8 cellular contexts compared by ENCODE assay signal in genomic region chr11:65661599-65662246, GRCh38. TPM values are rescaled to one million over a fixed set of nuclear protein-coding genes. Genes with fewer than 3 reads are reported as not detected.
DNase-seq lines count a peak whose midpoint lies in the region; FAIRE-seq and TF ChIP-seq lines count a peak whose summit lies in the region.

No MANE protein-coding gene starts in this region.

- peak; percentile 62 for DNase-seq in activated CD4-positive, alpha-beta T cell treated with anti-CD3 and anti-CD28 coated beads, Interleukin-2, amount 10 ng/mL, durations not matched to agents 24 days and 14 days
- no peak for DNase-seq in activated CD4-positive, alpha-beta T cell treated with anti-CD3 and anti-CD28 coated beads, Interleukin-2, amount 50 U/mL, for 48 hours
- DNase-seq in astrocyte (ENCODE audit: low read depth) = no peak
- no peak for DNase-seq in thyroid gland
- DNase-seq in GF-D8 (lab: John Stamatoyannopoulos, UW) = no peak
- DNase-seq in NOMO-1 (lab: John Stamatoyannopoulos, UW; ENCODE audit: unreplicated experiment in 2 of 2) = no peak
- no peak for DNase-seq in COLO829 (ENCODE audit: low spot score)

- peaks cover 43% of the 10 kb centered on the region for H4K20me1 ChIP-seq in astrocyte (ENCODE audit: insufficient read depth, low read length)

- no peaks in the 10 kb centered on the region for H3K9me3 Mint-ChIP-seq in activated CD4-positive, alpha-beta T cell treated with anti-CD3 and anti-CD28 coated beads, Interleukin-2, amount 10 ng/mL, durations not matched to agents 24 days and 14 days
- no peaks in the 10 kb centered on the region for H3K9me3 Mint-ChIP-seq in astrocyte (ENCODE audit: unreplicated experiment)

- peaks cover 51% of the 10 kb centered on the region for H3K79me2 ChIP-seq in astrocyte (ENCODE audit: insufficient read depth, low read length)

- intact Hi-C loops in activated CD4-positive, alpha-beta T cell treated with anti-CD3 and anti-CD28 coated beads, Interleukin-2, amount 10 ng/mL, durations not matched to agents 24 days and 14 days (cut with micrococcal nuclease) = loop anchor here (2.0 kb wide), 2 partner anchors 197 to 635 kb away; partner anchors contain the start of genes CFL1 and SNX15
- intact Hi-C loops in thyroid gland (cut with DNase I) = no loop called here

- H3K36me3 ChIP-seq in astrocyte (ENCODE audit: insufficient read depth, low read length) (peaks cover 35% of the 10 kb centered on the region), liver (ENCODE audit: control insufficient read depth in 4 of 4, insufficient read depth in 3 of 4, low read depth in 1 of 4, low read length in 3 of 4) (peaks cover 11 to 37% (median 34%) of the 10 kb centered on the region in 4 donors), thyroid gland (peaks cover 37 to 40% of the 10 kb centered on the region in 2 donors)

- peak overlapping the region; percentile 91 for H3K4me2 ChIP-seq in astrocyte (ENCODE audit: low read length)

- H3K4me1 ChIP-seq in astrocyte (ENCODE audit: insufficient read depth, low read length) = peaks cover 17% of the 10 kb centered on the region
- H3K4me1 ChIP-seq in liver (ENCODE audit: control insufficient read depth in 4 of 4, insufficient read depth in 4 of 4, low read length in 3 of 4) = peaks cover 0 to 30% (median 16%) of the 10 kb centered on the region in 4 donors
- peaks cover 12 to 21% of the 10 kb centered on the region in 2 donors for H3K4me1 ChIP-seq in thyroid gland

- H3K27me3 ChIP-seq in astrocyte (ENCODE audit: insufficient read depth, low read length) (no peaks in the 10 kb centered on the region), liver (ENCODE audit: control insufficient read depth in 4 of 4, insufficient read depth in 4 of 4, low read length in 3 of 4) (no peaks in the 10 kb centered on the region), thyroid gland (no peaks in the 10 kb centered on the region)

- no peak for TF ChIP-seq CTCF in astrocyte (IDR thresholded peaks at IDR 0.05; ENCODE audit: insufficient read depth, low read depth, low read length)
- no peak for TF ChIP-seq CTCF in liver (IDR thresholded peaks at IDR 0.05; ENCODE audit: low read depth, low read length, missing input control)
- TF ChIP-seq CTCF in thyroid gland (IDR thresholded peaks at IDR 0.05) = no peak

- peaks cover 26% of the 10 kb centered on the region for H3K4me1 Mint-ChIP-seq in activated CD4-positive, alpha-beta T cell treated with anti-CD3 and anti-CD28 coated beads, Interleukin-2, amount 10 ng/mL, durations not matched to agents 24 days and 14 days
- peaks cover 8% of the 10 kb centered on the region for H3K4me1 Mint-ChIP-seq in astrocyte (ENCODE audit: low read depth, unreplicated experiment)

- peak overlapping the region; percentile 75 for H3K27ac Mint-ChIP-seq in activated CD4-positive, alpha-beta T cell treated with anti-CD3 and anti-CD28 coated beads, Interleukin-2, amount 10 ng/mL, durations not matched to agents 24 days and 14 days
- no peak overlapping the region for H3K27ac Mint-ChIP-seq in astrocyte (ENCODE audit: unreplicated experiment)

- H3K9ac ChIP-seq in astrocyte (ENCODE audit: low read length) (peak overlapping the region; percentile 95), liver (ENCODE audit: low read depth in 1 of 2, low read length in 2 of 2) (peak overlapping the region; percentile 99 to 100)

- peaks cover 42% of the 10 kb centered on the region for H3K36me3 Mint-ChIP-seq in activated CD4-positive, alpha-beta T cell treated with anti-CD3 and anti-CD28 coated beads, Interleukin-2, amount 10 ng/mL, durations not matched to agents 24 days and 14 days (ENCODE audit: low read depth)
- H3K36me3 Mint-ChIP-seq in astrocyte (ENCODE audit: low read depth, unreplicated experiment) = peaks cover 25% of the 10 kb centered on the region

- H3K4me3 ChIP-seq in astrocyte (ENCODE audit: insufficient read depth, low read depth, low read length) (peak overlapping the region; percentile 82), liver (ENCODE audit: low read depth in 1 of 3, low read length in 3 of 3) (peak overlapping the region; percentile 83 to 100 (median 98)), thyroid gland (replicated peaks in 1 of 3) (peak overlapping the region; percentile 75 to 88 (median 78))

- WGBS in liver = 30% methylated on average over 25 of the region's 25 CpGs
- WGBS in thyroid gland, 2 donors = 50 to 61% methylated on average over 6 to 14 of the region's 25 CpGs

- TF ChIP-seq POLR2A in thyroid gland (IDR thresholded peaks at IDR 0.05) = no peak

- FAIRE-seq in astrocyte (lab: Jason Lieb, UNC) = no peak

- H3K27me3 Mint-ChIP-seq in activated CD4-positive, alpha-beta T cell treated with anti-CD3 and anti-CD28 coated beads, Interleukin-2, amount 10 ng/mL, durations not matched to agents 24 days and 14 days = no peaks in the 10 kb centered on the region
- no peaks in the 10 kb centered on the region for H3K27me3 Mint-ChIP-seq in astrocyte (ENCODE audit: low read depth, unreplicated experiment)

- peak overlapping the region; percentile 94 for H3K27ac ChIP-seq in astrocyte (ENCODE audit: low read depth, low read length)
- peak overlapping the region; percentile 100 for H3K27ac ChIP-seq in liver (ENCODE audit: low read depth in 1 of 2, low read length in 2 of 2)
- peak overlapping the region; percentile 92 to 96 (median 95) for H3K27ac ChIP-seq in thyroid gland

- peak overlapping the region; percentile 86 for H3K4me3 Mint-ChIP-seq in activated CD4-positive, alpha-beta T cell treated with anti-CD3 and anti-CD28 coated beads, Interleukin-2, amount 10 ng/mL, durations not matched to agents 24 days and 14 days
- H3K4me3 Mint-ChIP-seq in astrocyte (ENCODE audit: unreplicated experiment) = peak overlapping the region; percentile 91

- H3K9me3 ChIP-seq in astrocyte (ENCODE audit: insufficient read depth, low read depth, low read length) (no peaks in the 10 kb centered on the region), liver (ENCODE audit: control insufficient read depth in 4 of 4, low read length in 3 of 4) (no peaks in the 10 kb centered on the region), thyroid gland (no peaks in the 10 kb centered on the region)

- no peak overlapping the region for H2AFZ ChIP-seq in astrocyte (ENCODE audit: low read depth, low read length)

- TF ChIP-seq RAD21 in liver (IDR thresholded peaks at IDR 0.05) = peak in 1 of 2 donors; percentile 7

TF ChIP-seq in liver, 16 proteins besides CTCF, POLR2A, EP300 and RAD21 (continues in another document):
- TF ChIP-seq SP1 (IDR thresholded peaks at IDR 0.05) (no peak), YY1 (IDR thresholded peaks at IDR 0.05) (no peak), ZBTB33 (IDR thresholded peaks at IDR 0.05) (no peak), MAX (IDR thresholded peaks at IDR 0.05) (no peak), EGR1 (IDR thresholded peaks at IDR 0.05; ENCODE audit: low read depth in 2 of 2) (no peak), FOXA2 (IDR thresholded peaks at IDR 0.05) (no peak)

RNA-seq across cellular contexts. Expression of gene RELA, which starts 1.0 kb away (rescaled TPM):
- total RNA-seq in activated CD4-positive, alpha-beta T cell treated with anti-CD3 and anti-CD28 coated beads, Interleukin-2, amount 10 ng/mL, durations not matched to agents 24 days and 14 days = 95.7 and 98.2 TPM in 2 replicates
- 62.2 and 68.9 TPM in 2 replicates for total RNA-seq in astrocyte
- 10 to 100 TPM; 11.1 to 22.6 TPM for total RNA-seq in liver
- 10 to 100 TPM; 21.3 to 30.7 TPM for polyA plus RNA-seq in liver
- 10 to 100 TPM; 40.3 to 55.8 (median 48.7) TPM for total RNA-seq in thyroid gland

RNA-seq across cellular contexts. Expression of gene SIPA1, which starts 23.8 kb away (rescaled TPM):
- total RNA-seq in activated CD4-positive, alpha-beta T cell treated with anti-CD3 and anti-CD28 coated beads, Interleukin-2, amount 10 ng/mL, durations not matched to agents 24 days and 14 days = 118 and 125 TPM in 2 replicates
- 19.0 and 26.7 TPM in 2 replicates for total RNA-seq in astrocyte
- total RNA-seq in liver = 10 to 100 TPM; 15.4 to 34.9 TPM
- polyA plus RNA-seq in liver = 10 to 100 TPM; 16.1 to 29.5 TPM
- 10 to 100 TPM; 19.2 to 40.6 (median 32.7) TPM for total RNA-seq in thyroid gland

RNA-seq across cellular contexts. Expression of gene PCNX3, which starts 46.1 kb away (rescaled TPM):
- 52.0 and 55.1 TPM in 2 replicates for total RNA-seq in activated CD4-positive, alpha-beta T cell treated with anti-CD3 and anti-CD28 coated beads, Interleukin-2, amount 10 ng/mL, durations not matched to agents 24 days and 14 days
- total RNA-seq in astrocyte (45.6 and 51.2 TPM in 2 replicates), liver (10 to 100 TPM; 11.5 to 13.4 TPM), thyroid gland (10 to 100 TPM; 18.9 to 54.2 (median 47.0) TPM)
- polyA plus RNA-seq in liver = 10 to 100 TPM in 1 of 2 donors, 1 to 10 TPM in 1; 4.7 to 12.8 TPM

RNA-seq across cellular contexts. Expression of gene MAP3K11, which starts 47.7 kb away (rescaled TPM):
- 89.1 and 90.7 TPM in 2 replicates for total RNA-seq in activated CD4-positive, alpha-beta T cell treated with anti-CD3 and anti-CD28 coated beads, Interleukin-2, amount 10 ng/mL, durations not matched to agents 24 days and 14 days
- 55.4 and 61.3 TPM in 2 replicates for total RNA-seq in astrocyte
- 10 to 100 TPM; 23.7 to 49.3 TPM for total RNA-seq in liver
- 10 to 100 TPM; 22.9 to 49.7 TPM for polyA plus RNA-seq in liver
- total RNA-seq in thyroid gland = 10 to 100 TPM; 43.1 to 67.8 (median 51.3) TPM

RNA-seq across cellular contexts. Expression of gene KAT5, which starts 50.3 kb away (rescaled TPM):
- 71.6 and 72.3 TPM in 2 replicates for total RNA-seq in activated CD4-positive, alpha-beta T cell treated with anti-CD3 and anti-CD28 coated beads, Interleukin-2, amount 10 ng/mL, durations not matched to agents 24 days and 14 days
- 26.8 and 31.4 TPM in 2 replicates for total RNA-seq in astrocyte
- total RNA-seq in liver = 10 to 100 TPM; 16.1 to 20.7 TPM
- 10 to 100 TPM; 15.5 to 22.9 TPM for polyA plus RNA-seq in liver
- 100 to 1,000 TPM in 1 of 4 donors, 10 to 100 TPM in 3; 78.5 to 114 (median 81.1) TPM for total RNA-seq in thyroid gland
